9 cellular contexts compared by ENCODE assay signal in genomic region chr17:40176409-40177110, GRCh38. TPM values are rescaled to one million over a fixed set of nuclear protein-coding genes. Genes with fewer than 3 reads are reported as not detected.
A peak's percentile ranks its signal among the peaks of the same experiment; 100 is the strongest.
DNase-seq lines count a peak whose midpoint lies in the region; FAIRE-seq and TF ChIP-seq lines count a peak whose summit lies in the region.
"Had no signal": no experiment of that assay in that cellular context is flagged by ENCODE, and none has a peak within 500 bp of the region (broad histone marks: within the 10 kb centered on the region; RNA-seq: fewer than 3 reads in every experiment).

No MANE protein-coding gene starts in this region.

- peaks cover 5 to 15% of the 10 kb centered on the region in 2 experiments for H3K36me3 ChIP-seq in endothelial cell of umbilical vein (ENCODE audit: control insufficient read depth in 2 of 2, extremely low read depth in 1 of 2, insufficient read depth in 2 of 2, low read length in 2 of 2)
- peaks cover 33% of the 10 kb centered on the region for H3K36me3 ChIP-seq in skeletal muscle satellite cell (ENCODE audit: insufficient read depth, low read length)

- no peak for TF ChIP-seq POLR2A in endothelial cell of umbilical vein (IDR thresholded peaks at IDR 0.05; ENCODE audit: low read depth, low read length)

- H3K4me3 ChIP-seq in endothelial cell of umbilical vein (replicated peaks in 1 of 3; ENCODE audit: insufficient read depth in 1 of 3, low read depth in 1 of 3, low read length in 3 of 3) (no peak overlapping the region), skeletal muscle satellite cell (ENCODE audit: low read length) (no peak overlapping the region)

- H3K79me2 ChIP-seq in endothelial cell of umbilical vein (ENCODE audit: control insufficient read depth, insufficient read depth, low read length) = no peaks in the 10 kb centered on the region

- intact Hi-C loops in endothelial cell of umbilical vein (cut with micrococcal nuclease) = no loop called here

- no TSS peak for BruUV-seq in endothelial cell of umbilical vein (replicated peaks; lab: Mats Ljungman, UMichigan)

- H4K20me1 ChIP-seq in endothelial cell of umbilical vein (replicated peaks; ENCODE audit: control insufficient read depth, extremely low read depth, insufficient read depth, low read length) = no peaks in the 10 kb centered on the region

- H3K9me1 ChIP-seq in endothelial cell of umbilical vein (replicated peaks; ENCODE audit: control insufficient read depth, extremely low read depth, insufficient read depth, low read length) = no peaks in the 10 kb centered on the region

- no peak for TF ChIP-seq CTCF in endothelial cell of umbilical vein (IDR thresholded peaks at IDR 0.05; ENCODE audit: extremely low read depth in 1 of 2, insufficient read depth in 1 of 2, low read depth in 1 of 2, low read length in 2 of 2)
- TF ChIP-seq CTCF in GM10248 (IDR thresholded peaks at IDR 0.05; ENCODE audit: control extremely low read depth, extremely low read depth, low read depth, missing control alignments) = no peak

- H3K27ac ChIP-seq in endothelial cell of umbilical vein (ENCODE audit: insufficient read depth, low read depth, low read length) = no peak overlapping the region

- no peak for FAIRE-seq in endothelial cell of umbilical vein (lab: Jason Lieb, UNC)

- H3K4me2 ChIP-seq in endothelial cell of umbilical vein (ENCODE audit: insufficient read depth, low read length) (peak overlapping the region; percentile 59), skeletal muscle satellite cell (ENCODE audit: low read length) (peak overlapping the region; percentile 82)

- H2AFZ ChIP-seq in endothelial cell of umbilical vein (ENCODE audit: low read depth, low read length) = no peak overlapping the region

- DNase-seq in NCI-H1417 (lab: John Stamatoyannopoulos, UW) = peak; percentile 37 to 85 (median 74)
- DNase-seq in NCI-H1417 treated with DMSO at 0.1 percent for 48 hours (lab: John Stamatoyannopoulos, UW) = no peak
- DNase-seq in NCI-H774 (lab: John Stamatoyannopoulos, UW) = peak; percentile 26
- no peak for DNase-seq in endothelial cell of umbilical vein (ENCODE audit: low read depth, low spot score)
- no peak for DNase-seq in HK-2 (ENCODE audit: unreplicated experiment)
- no peak for DNase-seq in DMS114 treated with DMSO at 0.1 percent for 48 hours (lab: John Stamatoyannopoulos, UW; ENCODE audit: unreplicated experiment)
- DNase-seq in GM10248 (ENCODE audit: extremely low spot score) = no peak
- DNase-seq: NCI-H446 treated with DMSO at 0.1 percent for 48 hours had no signal

- H3K9me3 ChIP-seq in endothelial cell of umbilical vein (replicated peaks; ENCODE audit: control insufficient read depth, insufficient read depth, low read length) (no peaks in the 10 kb centered on the region), skeletal muscle satellite cell (replicated peaks; ENCODE audit: low read length) (no peaks in the 10 kb centered on the region)

- H3K4me1 ChIP-seq in endothelial cell of umbilical vein (ENCODE audit: control insufficient read depth, extremely low read depth, insufficient read depth, low read length) (peaks cover 3% of the 10 kb centered on the region), skeletal muscle satellite cell (ENCODE audit: control insufficient read depth, insufficient read depth, low read length) (peaks cover 24% of the 10 kb centered on the region)

- CTCF ChIA-PET in endothelial cell of umbilical vein (lab: Charles Lee) (interaction anchor here (0.7 to 1.4 kb wide), 2 partner anchors 8 to 15 kb away, joined by 3 to 4 read pairs; no protein-coding TSS in a partner anchor), GM10248 (lab: Yijun Ruan, JAX) (interaction anchor here (1.4 to 7.9 kb wide), 5 partner anchors 9 to 149 kb away, joined by 5 to 49 read pairs (median 9); no protein-coding TSS in a partner anchor)

- H3K9ac ChIP-seq in endothelial cell of umbilical vein (replicated peaks; ENCODE audit: extremely low read depth, insufficient read depth, low read length) (peak overlapping the region; percentile 3), skeletal muscle satellite cell (ENCODE audit: low read depth, low read length) (no peak overlapping the region)

- H3K27me3 ChIP-seq in endothelial cell of umbilical vein (ENCODE audit: control insufficient read depth in 2 of 2, insufficient read depth in 2 of 2, low read length in 2 of 2) (no peaks in the 10 kb centered on the region), skeletal muscle satellite cell (ENCODE audit: control insufficient read depth, insufficient read depth, low read length) (no peaks in the 10 kb centered on the region)

- POLR2A ChIA-PET in endothelial cell of umbilical vein (lab: Charles Lee) (no interaction called here), GM10248 (lab: Yijun Ruan, JAX) (no interaction called here)

- dilution Hi-C loops in endothelial cell of umbilical vein (cut with MboI; ENCODE audit: extremely low pct_ligation_motif_present, low sequenced_read_pairs) = no loop called here

TF ChIP-seq in endothelial cell of umbilical vein, 7 proteins besides CTCF, POLR2A, EP300 and RAD21:
- TF ChIP-seq FOS (IDR thresholded peaks at IDR 0.05; ENCODE audit: borderline replicate concordance, insufficient read depth, low read length) = no peak
- TF ChIP-seq POLR2AphosphoS5 (IDR thresholded peaks at IDR 0.05; ENCODE audit: insufficient read depth, low read depth, low read length) = no peak
- TF ChIP-seq JUN (IDR thresholded peaks at IDR 0.05; ENCODE audit: borderline replicate concordance, insufficient read depth, insufficient read length, low read depth) = no peak
- TF ChIP-seq GATA2 (IDR thresholded peaks at IDR 0.05; ENCODE audit: insufficient read depth, insufficient read length, low read depth, low read length) = no peak
- TF ChIP-seq MYC (IDR thresholded peaks at IDR 0.05; ENCODE audit: low read depth, low read length) = no peak
- no peak for TF ChIP-seq MAX (IDR thresholded peaks at IDR 0.05; ENCODE audit: insufficient read depth, insufficient read length)
- no peak for TF ChIP-seq EZH2 (IDR thresholded peaks at IDR 0.05; ENCODE audit: borderline replicate concordance, low read depth, low read length, severe bottlenecking)

RNA-seq across cellular contexts. Expression of gene RAPGEFL1, which starts 0.7 kb away (rescaled TPM):
- total RNA-seq in endothelial cell of umbilical vein = 11.8 and 13.4 TPM in 2 replicates
- polyA plus RNA-seq in endothelial cell of umbilical vein = 8.6 and 9.2 TPM in 2 replicates
- 3.1 and 3.9 TPM in 2 replicates for polyA plus RNA-seq in endothelial cell of umbilical vein (2011; cell fraction: cytosol; rRNA removed)
- polyA plus RNA-seq in endothelial cell of umbilical vein (2011; cell fraction: nucleus; rRNA removed) = 53.9 and 63.0 TPM in 2 replicates
- 4.6 and 6.2 TPM in 2 replicates for polyA plus RNA-seq in endothelial cell of umbilical vein (2012)
- polyA minus RNA-seq in endothelial cell of umbilical vein = 8.4 and 11.0 TPM in 2 replicates
- 6.3 TPM for polyA minus RNA-seq in endothelial cell of umbilical vein (2011; cell fraction: cytosol; rRNA and poly(A)+ RNA removed)
- polyA minus RNA-seq in endothelial cell of umbilical vein (2011; cell fraction: nucleus; rRNA and poly(A)+ RNA removed) = 20.9 and 23.6 TPM in 2 replicates
- total RNA-seq in skeletal muscle satellite cell (2012; rRNA removed) = 0.66 and 1.3 TPM in 2 replicates

RNA-seq across cellular contexts. Expression of gene CASC3, which starts 36.2 kb away (rescaled TPM):
- total RNA-seq in endothelial cell of umbilical vein = 91.2 and 107 TPM in 2 replicates
- 59.9 and 64.1 TPM in 2 replicates for polyA plus RNA-seq in endothelial cell of umbilical vein
- 42.1 and 43.5 TPM in 2 replicates for polyA plus RNA-seq in endothelial cell of umbilical vein (2011; cell fraction: cytosol; rRNA removed)
- polyA plus RNA-seq in endothelial cell of umbilical vein (2011; cell fraction: nucleus; rRNA removed) = 173 and 182 TPM in 2 replicates
- polyA plus RNA-seq in endothelial cell of umbilical vein (2012) = 63.5 and 73.6 TPM in 2 replicates
- 68.1 and 70.7 TPM in 2 replicates for polyA minus RNA-seq in endothelial cell of umbilical vein
- 18.6 TPM for polyA minus RNA-seq in endothelial cell of umbilical vein (2011; cell fraction: cytosol; rRNA and poly(A)+ RNA removed)
- polyA minus RNA-seq in endothelial cell of umbilical vein (2011; cell fraction: nucleus; rRNA and poly(A)+ RNA removed) = 51.7 and 69.2 TPM in 2 replicates
- total RNA-seq in skeletal muscle satellite cell (2012; rRNA removed) = 34.7 and 35.2 TPM in 2 replicates

RNA-seq across cellular contexts. Expression of gene WIPF2, which starts 42.5 kb away (rescaled TPM):
- 29.0 and 30.4 TPM in 2 replicates for total RNA-seq in endothelial cell of umbilical vein
- 8.4 and 10.4 TPM in 2 replicates for polyA plus RNA-seq in endothelial cell of umbilical vein
- polyA plus RNA-seq in endothelial cell of umbilical vein (2011; cell fraction: cytosol; rRNA removed) = 7.0 TPM in 2 replicates
- 9.6 and 9.8 TPM in 2 replicates for polyA plus RNA-seq in endothelial cell of umbilical vein (2011; cell fraction: nucleus; rRNA removed)
- polyA plus RNA-seq in endothelial cell of umbilical vein (2012) = 22.8 and 24.3 TPM in 2 replicates
- 9.1 and 9.9 TPM in 2 replicates for polyA minus RNA-seq in endothelial cell of umbilical vein
- 4.3 TPM for polyA minus RNA-seq in endothelial cell of umbilical vein (2011; cell fraction: cytosol; rRNA and poly(A)+ RNA removed)
- 7.8 and 10.5 TPM in 2 replicates for polyA minus RNA-seq in endothelial cell of umbilical vein (2011; cell fraction: nucleus; rRNA and poly(A)+ RNA removed)
- 4.8 and 5.6 TPM in 2 replicates for total RNA-seq in skeletal muscle satellite cell (2012; rRNA removed)

RNA-seq across cellular contexts. Expression of gene MSL1, which starts 54.8 kb away (rescaled TPM):
- 90.8 and 95.0 TPM in 2 replicates for total RNA-seq in endothelial cell of umbilical vein
- polyA plus RNA-seq in endothelial cell of umbilical vein = 27.7 and 30.9 TPM in 2 replicates
- 44.4 and 44.8 TPM in 2 replicates for polyA plus RNA-seq in endothelial cell of umbilical vein (2011; cell fraction: cytosol; rRNA removed)
- 136 and 195 TPM in 2 replicates for polyA plus RNA-seq in endothelial cell of umbilical vein (2011; cell fraction: nucleus; rRNA removed)
- polyA plus RNA-seq in endothelial cell of umbilical vein (2012) = 67.5 and 74.7 TPM in 2 replicates
- 36.7 and 37.8 TPM in 2 replicates for polyA minus RNA-seq in endothelial cell of umbilical vein
- 29.3 TPM for polyA minus RNA-seq in endothelial cell of umbilical vein (2011; cell fraction: cytosol; rRNA and poly(A)+ RNA removed)
- polyA minus RNA-seq in endothelial cell of umbilical vein (2011; cell fraction: nucleus; rRNA and poly(A)+ RNA removed) = 39.9 and 47.9 TPM in 2 replicates
- total RNA-seq in skeletal muscle satellite cell (2012; rRNA removed) = 40.0 and 42.8 TPM in 2 replicates

Comparison
In these comparisons a context has a peak if more than half of its experiments do, and no peak if none do; other contexts are left out.
1. DNase-seq: peak in NCI-H1417 (3 of 3) and NCI-H774 (single experiment); none in NCI-H1417 treated with DMSO at 0.1 percent for 48 hours (single experiment), endothelial cell of umbilical vein (single experiment), HK-2 (single experiment), DMS114 treated with DMSO at 0.1 percent for 48 hours (single experiment) and GM10248 (single experiment).